In the genomic region with DNA sequence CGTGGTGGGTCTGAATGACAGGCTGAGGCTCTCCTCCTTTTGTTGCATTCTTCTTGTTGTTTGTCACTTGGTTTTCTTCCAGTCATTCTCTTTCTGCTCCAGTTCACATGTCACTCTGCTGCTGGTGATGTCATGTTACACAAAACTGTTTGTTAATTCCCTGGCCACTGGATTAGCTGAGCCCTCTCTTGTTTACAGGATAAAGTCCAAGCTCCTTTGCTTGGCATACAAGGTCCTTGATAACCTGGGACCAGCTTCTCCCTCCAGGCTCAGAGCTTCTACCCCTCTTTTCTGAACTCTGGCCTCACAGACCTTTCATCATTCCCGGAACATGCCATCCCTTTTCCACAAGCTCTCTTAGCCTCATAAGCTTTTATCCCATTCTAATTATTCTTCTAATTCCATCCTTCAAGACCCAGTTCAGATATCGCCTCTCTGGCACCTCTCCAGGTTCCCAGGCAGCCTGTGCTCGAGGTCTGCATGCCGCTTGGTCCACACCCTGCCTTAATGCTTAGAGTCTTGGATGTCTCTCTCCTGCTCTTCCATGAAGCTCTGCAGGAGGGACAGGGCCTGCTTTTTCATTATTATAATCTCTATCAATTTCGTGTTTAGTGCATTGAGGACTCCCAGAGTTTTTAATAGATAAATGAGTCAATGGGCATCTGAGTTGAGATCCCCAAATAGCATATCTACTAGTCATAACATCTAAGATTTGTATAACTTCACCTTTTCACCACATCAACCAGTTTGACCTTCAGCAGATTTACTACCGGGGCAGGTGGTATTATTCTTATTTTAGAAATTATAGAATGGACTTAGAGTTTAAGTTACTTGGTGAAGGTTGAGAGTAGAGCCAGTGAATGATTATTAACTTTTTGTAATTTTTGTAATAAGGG, we compare ENCODE assay signal across 1 cellular context.
TF ChIP-seq lines count a peak whose summit lies in the region.

No MANE protein-coding gene starts in this region.

TF ChIP-seq in IMR-90, 13 proteins besides CTCF, POLR2A, EP300 and RAD21 (continued from another document):
- TF ChIP-seq, protein P1, sequence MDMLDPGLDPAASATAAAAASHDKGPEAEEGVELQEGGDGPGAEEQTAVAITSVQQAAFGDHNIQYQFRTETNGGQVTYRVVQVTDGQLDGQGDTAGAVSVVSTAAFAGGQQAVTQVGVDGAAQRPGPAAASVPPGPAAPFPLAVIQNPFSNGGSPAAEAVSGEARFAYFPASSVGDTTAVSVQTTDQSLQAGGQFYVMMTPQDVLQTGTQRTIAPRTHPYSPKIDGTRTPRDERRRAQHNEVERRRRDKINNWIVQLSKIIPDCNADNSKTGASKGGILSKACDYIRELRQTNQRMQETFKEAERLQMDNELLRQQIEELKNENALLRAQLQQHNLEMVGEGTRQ (IDR thresholded peaks at IDR 0.05; ENCODE audit: low read depth, low read length): no peak
- TF ChIP-seq, protein P2, sequence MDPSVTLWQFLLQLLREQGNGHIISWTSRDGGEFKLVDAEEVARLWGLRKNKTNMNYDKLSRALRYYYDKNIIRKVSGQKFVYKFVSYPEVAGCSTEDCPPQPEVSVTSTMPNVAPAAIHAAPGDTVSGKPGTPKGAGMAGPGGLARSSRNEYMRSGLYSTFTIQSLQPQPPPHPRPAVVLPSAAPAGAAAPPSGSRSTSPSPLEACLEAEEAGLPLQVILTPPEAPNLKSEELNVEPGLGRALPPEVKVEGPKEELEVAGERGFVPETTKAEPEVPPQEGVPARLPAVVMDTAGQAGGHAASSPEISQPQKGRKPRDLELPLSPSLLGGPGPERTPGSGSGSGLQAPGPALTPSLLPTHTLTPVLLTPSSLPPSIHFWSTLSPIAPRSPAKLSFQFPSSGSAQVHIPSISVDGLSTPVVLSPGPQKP (IDR thresholded peaks at IDR 0.05; ENCODE audit: borderline replicate concordance, low read depth, low read length): no peak
- TF ChIP-seq BHLHE40 (IDR thresholded peaks at IDR 0.05; ENCODE audit: low read depth, low read length) (no peak), NFE2L2 (IDR thresholded peaks at IDR 0.05; ENCODE audit: low read depth, low read length) (no peak)
TF ChIP-seq in IMR-90: peak in this region for 0.
